Comparison of ENCODE assay signal across 19 cellular contexts in genomic region chr3:129809297-129809696, GRCh38.
A peak's percentile ranks its signal among the peaks of the same experiment; 100 is the strongest.
DNase-seq lines count a peak whose midpoint lies in the region; ATAC-seq, FAIRE-seq and TF ChIP-seq lines count a peak whose summit lies in the region.
"Had no signal": no experiment of that assay in that cellular context is flagged by ENCODE, and none has a peak within 500 bp of the region (broad histone marks: within the 10 kb centered on the region; RNA-seq: fewer than 3 reads in every experiment).

No MANE protein-coding gene starts in this region.

- intact Hi-C loops in endothelial cell of umbilical vein (cut with micrococcal nuclease) (no loop called here), thyroid gland (cut with DNase I) (no loop called here)

- H4K20me1 ChIP-seq in Karpas-422 (ENCODE audit: insufficient read depth, low read depth, low read length) (no peaks in the 10 kb centered on the region), endothelial cell of umbilical vein (replicated peaks; ENCODE audit: control insufficient read depth, extremely low read depth, insufficient read depth, low read length) (no peaks in the 10 kb centered on the region)

- H3K9ac ChIP-seq in Karpas-422 (ENCODE audit: low read length) (no peak overlapping the region), endothelial cell of umbilical vein (replicated peaks; ENCODE audit: extremely low read depth, insufficient read depth, low read length) (no peak overlapping the region), mesenchymal stem cell (ENCODE audit: low read length) (no peak overlapping the region)

- H3K36me3 Mint-ChIP-seq in type B pancreatic cell: peaks cover 11% of the 10 kb centered on the region

- H3K4ac ChIP-seq in mesenchymal stem cell (ENCODE audit: low read depth in 1 of 2, low read length in 2 of 2): no peak overlapping the region

- dilution Hi-C loops in endothelial cell of umbilical vein (cut with MboI; ENCODE audit: extremely low pct_ligation_motif_present, low sequenced_read_pairs): no loop called here

- H3K9me2 ChIP-seq in Karpas-422 (replicated peaks; ENCODE audit: insufficient read depth, low read length): no peaks in the 10 kb centered on the region

- H2BK5ac ChIP-seq in mesenchymal stem cell (ENCODE audit: low read depth, low read length, poor library complexity, severe bottlenecking): no peak overlapping the region

- H3K27ac Mint-ChIP-seq in type B pancreatic cell: no peak overlapping the region

- H3K9me3 ChIP-seq in Karpas-422 (ENCODE audit: low read length): no peaks in the 10 kb centered on the region
- H3K9me3 ChIP-seq in endothelial cell of umbilical vein (replicated peaks; ENCODE audit: control insufficient read depth, insufficient read depth, low read length): no peaks in the 10 kb centered on the region
- no peaks in the 10 kb centered on the region for H3K9me3 ChIP-seq in thyroid gland
- H3K9me3 ChIP-seq in mesenchymal stem cell (ENCODE audit: control insufficient read depth, low read length): no peaks in the 10 kb centered on the region

- H2BK15ac ChIP-seq in mesenchymal stem cell (ENCODE audit: low read depth, poor library complexity, severe bottlenecking): no peak overlapping the region

- ATAC-seq in SK-N-SH treated with all-trans-retinoic acid at 6 μM for 48 hours: peak; percentile 53; the same call in 2 of the 3 replicates
- ATAC-seq: K562 had no signal

- no peak overlapping the region for H2AK5ac ChIP-seq in mesenchymal stem cell (ENCODE audit: low read length, severe bottlenecking)

- no peak overlapping the region for H3K23ac ChIP-seq in mesenchymal stem cell (ENCODE audit: low read length in 2 of 2)

- H3K79me1 ChIP-seq in mesenchymal stem cell (replicated peaks; ENCODE audit: low read length, poor library complexity, severe bottlenecking): peaks cover 13% of the 10 kb centered on the region

- H2AFZ ChIP-seq in Karpas-422 (ENCODE audit: low read length) (no peak overlapping the region), endothelial cell of umbilical vein (ENCODE audit: low read depth, low read length) (no peak overlapping the region), mesenchymal stem cell (ENCODE audit: low read depth, low read length) (no peak overlapping the region)

- BruUV-seq in endothelial cell of umbilical vein (replicated peaks; lab: Mats Ljungman, UMichigan): no TSS peak

- no peak overlapping the region for H4K8ac ChIP-seq in mesenchymal stem cell (ENCODE audit: low read length)

- H3K4me2 ChIP-seq in Karpas-422 (ENCODE audit: low read depth, low read length, poor library complexity, severe bottlenecking): no peak overlapping the region
- peak overlapping the region; percentile 24 for H3K4me2 ChIP-seq in endothelial cell of umbilical vein (ENCODE audit: insufficient read depth, low read length)
- H3K4me2 ChIP-seq in mesenchymal stem cell (ENCODE audit: low read length, poor library complexity, severe bottlenecking): no peak overlapping the region

- H4K91ac ChIP-seq in mesenchymal stem cell (ENCODE audit: low read length): no peak overlapping the region

- no peak overlapping the region for H3K4me3 ChIP-seq in Karpas-422 (ENCODE audit: low read length)
- no peak overlapping the region for H3K4me3 ChIP-seq in endothelial cell of umbilical vein (replicated peaks in 1 of 3; ENCODE audit: insufficient read depth in 1 of 3, low read depth in 1 of 3, low read length in 3 of 3)
- no peak overlapping the region for H3K4me3 ChIP-seq in thyroid gland (replicated peaks in 1 of 3)
- H3K4me3 ChIP-seq in mesenchymal stem cell (ENCODE audit: insufficient read depth in 1 of 2, low read depth in 1 of 2, low read length in 2 of 2): no peak overlapping the region
- H3K4me3 ChIP-seq: K562 had no signal

- H3K9me3 Mint-ChIP-seq in type B pancreatic cell: peaks cover 4% of the 10 kb centered on the region
- H3K9me3 Mint-ChIP-seq: CD8-positive, alpha-beta memory T cell had no signal

- TF ChIP-seq POLR2A in endothelial cell of umbilical vein (IDR thresholded peaks at IDR 0.05; ENCODE audit: low read depth, low read length) (no peak), thyroid gland (IDR thresholded peaks at IDR 0.05) (no peak)

- H3K9me1 ChIP-seq in endothelial cell of umbilical vein (replicated peaks; ENCODE audit: control insufficient read depth, extremely low read depth, insufficient read depth, low read length): no peaks in the 10 kb centered on the region

- no peak overlapping the region for H3K4me3 Mint-ChIP-seq in type B pancreatic cell
- H3K4me3 Mint-ChIP-seq: CD8-positive, alpha-beta memory T cell had no signal

- H3K18ac ChIP-seq in mesenchymal stem cell (ENCODE audit: low read depth in 1 of 2, low read length in 2 of 2): no peak overlapping the region

- POLR2A ChIA-PET in endothelial cell of umbilical vein (lab: Charles Lee): no interaction called here

- FAIRE-seq in endothelial cell of umbilical vein (lab: Jason Lieb, UNC): peak; percentile 21
- FAIRE-seq: D721Med, K562 had no signal

- H3K36me3 ChIP-seq in Karpas-422 (ENCODE audit: insufficient read depth, low read length) (peaks cover 6% of the 10 kb centered on the region; the same call in 1 of the 2 replicates), endothelial cell of umbilical vein (ENCODE audit: control insufficient read depth in 2 of 2, extremely low read depth in 1 of 2, insufficient read depth in 2 of 2, low read length in 2 of 2) (no peaks in the 10 kb centered on the region), thyroid gland (no peaks in the 10 kb centered on the region), mesenchymal stem cell (ENCODE audit: control insufficient read depth in 1 of 2, insufficient read depth in 2 of 2, low read depth in 1 of 2, low read length in 2 of 2) (no peaks in the 10 kb centered on the region)

- H3K79me2 ChIP-seq in Karpas-422 (ENCODE audit: low read length) (peaks cover 91% of the 10 kb centered on the region), endothelial cell of umbilical vein (ENCODE audit: control insufficient read depth, insufficient read depth, low read length) (peaks cover 2% of the 10 kb centered on the region)

- H3K27me3 Mint-ChIP-seq in type B pancreatic cell: no peaks in the 10 kb centered on the region

- H2BK12ac ChIP-seq in mesenchymal stem cell (ENCODE audit: low read length in 2 of 2): no peak overlapping the region

- no peak for TF ChIP-seq CTCF in endothelial cell of umbilical vein (IDR thresholded peaks at IDR 0.05; ENCODE audit: extremely low read depth in 1 of 2, insufficient read depth in 1 of 2, low read depth in 1 of 2, low read length in 2 of 2)
- peak; percentile 59 for TF ChIP-seq CTCF in type B pancreatic cell (conservative IDR thresholded peaks at IDR 0.05)
- TF ChIP-seq CTCF in thyroid gland (IDR thresholded peaks at IDR 0.05): no peak

- H3K4me1 ChIP-seq in Karpas-422 (ENCODE audit: low read length) (peaks cover 34% of the 10 kb centered on the region), endothelial cell of umbilical vein (ENCODE audit: control insufficient read depth, extremely low read depth, insufficient read depth, low read length) (peaks cover 7% of the 10 kb centered on the region), thyroid gland (no peaks in the 10 kb centered on the region), mesenchymal stem cell (ENCODE audit: control insufficient read depth, insufficient read depth, low read depth, low read length) (no peaks in the 10 kb centered on the region)

- no peak overlapping the region for H3K14ac ChIP-seq in mesenchymal stem cell (ENCODE audit: low read length in 2 of 2)

- peaks cover 7% of the 10 kb centered on the region for H3K4me1 Mint-ChIP-seq in type B pancreatic cell (ENCODE audit: unreplicated experiment)

- CTCF ChIA-PET in endothelial cell of umbilical vein (lab: Charles Lee): interaction anchor here (0.6 to 2.7 kb wide), 13 partner anchors 9 to 181 kb away, joined by 3 to 11 read pairs (median 4); no protein-coding TSS in a partner anchor

- H2BK120ac ChIP-seq in mesenchymal stem cell (ENCODE audit: low read depth, low read length): no peak overlapping the region

- DNase-seq in Karpas-422 (no peak), endothelial cell of umbilical vein (ENCODE audit: low read depth, low spot score) (peak; percentile 49), type B pancreatic cell (ENCODE audit: extremely low spot score, unreplicated experiment) (no peak), thyroid gland (no peak), mesenchymal stem cell (no peak)
- no peak for DNase-seq in NK-92 treated with Interleukin-12 subunit alpha and Interleukin-12 subunit beta, amount 100 ng/mL, for 24 hours (lab: John Stamatoyannopoulos, UW)
- DNase-seq: ACHN; C1 segment of cervical spinal cord; CD8-positive, alpha-beta memory T cell; NCI-H1105 treated with DMSO at 0.1 percent for 48 hours; NCI-H187 treated with DMSO at 0.1 percent for 48 hours; NCI-H2171 treated with DMSO at 0.1 percent for 48 hours; NCI-H446; NCI-H526 treated with DMSO at 0.1 percent for 48 hours; OCI-M1; SHP77 treated with DMSO at 0.1 percent for 48 hours had no signal

- H3K27me3 ChIP-seq in Karpas-422 (ENCODE audit: low read length) (no peaks in the 10 kb centered on the region), endothelial cell of umbilical vein (ENCODE audit: control insufficient read depth in 2 of 2, insufficient read depth in 2 of 2, low read length in 2 of 2) (no peaks in the 10 kb centered on the region), thyroid gland (no peaks in the 10 kb centered on the region), mesenchymal stem cell (ENCODE audit: control insufficient read depth in 1 of 2, insufficient read depth in 1 of 2, low read length in 2 of 2) (no peaks in the 10 kb centered on the region)

- H3K27ac ChIP-seq in Karpas-422 (ENCODE audit: low read length) (peak overlapping the region; percentile 14; the same call in 1 of the 2 replicates), endothelial cell of umbilical vein (ENCODE audit: insufficient read depth, low read depth, low read length) (no peak overlapping the region), thyroid gland (no peak overlapping the region), mesenchymal stem cell (ENCODE audit: low read length, poor library complexity, severe bottlenecking) (no peak overlapping the region)

TF ChIP-seq in endothelial cell of umbilical vein, 7 proteins besides CTCF, POLR2A, EP300 and RAD21:
- TF ChIP-seq GATA2 (IDR thresholded peaks at IDR 0.05; ENCODE audit: insufficient read depth, insufficient read length, low read depth, low read length): no peak
- no peak for TF ChIP-seq MYC (IDR thresholded peaks at IDR 0.05; ENCODE audit: low read depth, low read length)
- TF ChIP-seq EZH2 (IDR thresholded peaks at IDR 0.05; ENCODE audit: borderline replicate concordance, low read depth, low read length, severe bottlenecking): no peak
- no peak for TF ChIP-seq POLR2AphosphoS5 (IDR thresholded peaks at IDR 0.05; ENCODE audit: insufficient read depth, low read depth, low read length)
